ENCODE assay signal across 10 cellular contexts in genomic region chr1:154812911-154813816, GRCh38. TPM values are rescaled to one million over a fixed set of nuclear protein-coding genes. Genes with fewer than 3 reads are reported as not detected.
DNase-seq lines count a peak whose midpoint lies in the region; ATAC-seq and TF ChIP-seq lines count a peak whose summit lies in the region.
"Had no signal": no experiment of that assay in that cellular context is flagged by ENCODE, and none has a peak within 500 bp of the region (broad histone marks: within the 10 kb centered on the region; RNA-seq: fewer than 3 reads in every experiment).

No MANE protein-coding gene starts in this region.

- peaks cover 25% of the 10 kb centered on the region for H3K4me1 Mint-ChIP-seq in MCF 10A (ENCODE audit: insufficient read depth, unreplicated experiment)

- H3K27me3 ChIP-seq in right atrium auricular region: no peaks in the 10 kb centered on the region
- H3K27me3 ChIP-seq in layer of hippocampus (ENCODE audit: control insufficient read depth, insufficient read depth, low read length): no peaks in the 10 kb centered on the region

- peaks cover 0 to 22% of the 10 kb centered on the region in 2 donors for H3K4me1 ChIP-seq in right atrium auricular region

- H3K4me3 Mint-ChIP-seq in MCF 10A (ENCODE audit: unreplicated experiment): peak overlapping the region; percentile 2
- H3K4me3 Mint-ChIP-seq: activated naive CD8-positive, alpha-beta T cell treated with anti-CD3 and anti-CD28 coated beads, Interleukin-2, amount 10 ng/mL, durations not matched to agents 7 days and 5 days had no signal

- peaks cover 5% of the 10 kb centered on the region for H3K27me3 Mint-ChIP-seq in MCF 10A (ENCODE audit: insufficient read depth, unreplicated experiment)

- CTCF ChIA-PET in MCF 10A (lab: Yijun Ruan, JAX): interaction anchor here (0.5 to 1.9 kb wide), 21 partner anchors 11 to 1864 kb away, joined by 3 to 6 read pairs (median 4); partner anchors contain the start of gene PYGO2

- POLR2A ChIA-PET in MCF 10A (lab: Yijun Ruan, JAX): interaction anchor here (0.5 to 1.8 kb wide), 7 partner anchors 8 to 253 kb away, joined by 3 to 6 read pairs (median 4); partner anchors contain the start of gene PMVK

- TF ChIP-seq CTCF in right atrium auricular region (IDR thresholded peaks at IDR 0.05): no peak
- TF ChIP-seq CTCF in MCF 10A (IDR thresholded peaks at IDR 0.05; ENCODE audit: unreplicated experiment): no peak

- no peak for DNase-seq in Right ventricle myocardium inferior (ENCODE audit: missing footprints)
- no peak for DNase-seq in right atrium auricular region (ENCODE audit: low spot score)
- DNase-seq in MCF 10A (ENCODE audit: unreplicated experiment): peak; percentile 94
- no peak for DNase-seq in mesenteric fat pad (ENCODE audit: low spot score)
- DNase-seq in activated CD8-positive, alpha-beta memory T cell treated with anti-CD3 and anti-CD28 coated beads for 24 hours: no peak
- no peak for DNase-seq in activated T-cell treated with anti-CD3 and anti-CD28 coated beads, Interleukin-2, amount 50 U/mL, for 1 hour
- DNase-seq: activated naive CD8-positive, alpha-beta T cell treated with anti-CD3 and anti-CD28 coated beads, Interleukin-2, amount 10 ng/mL, durations not matched to agents 7 days and 5 days; hippocampal formation had no signal

- intact Hi-C loops in Right ventricle myocardium inferior (cut with DNase I) (no loop called here), MCF 10A (cut with micrococcal nuclease) (loop anchor here (1.0 to 10.0 kb wide), 3 partner anchors 48 to 254 kb away; no protein-coding TSS in a partner anchor)

- H3K4me3 ChIP-seq in right atrium auricular region: no peak overlapping the region

- H3K27ac Mint-ChIP-seq in MCF 10A (ENCODE audit: low read depth, unreplicated experiment): peak overlapping the region; percentile 86
- H3K27ac Mint-ChIP-seq: activated naive CD8-positive, alpha-beta T cell treated with anti-CD3 and anti-CD28 coated beads, Interleukin-2, amount 10 ng/mL, durations not matched to agents 7 days and 5 days had no signal

- no peaks in the 10 kb centered on the region for H3K9me3 Mint-ChIP-seq in MCF 10A (ENCODE audit: unreplicated experiment)
- H3K9me3 Mint-ChIP-seq: activated naive CD8-positive, alpha-beta T cell treated with anti-CD3 and anti-CD28 coated beads, Interleukin-2, amount 10 ng/mL, durations not matched to agents 7 days and 5 days had no signal

- H3K36me3 Mint-ChIP-seq in MCF 10A (ENCODE audit: insufficient read depth, unreplicated experiment): no peaks in the 10 kb centered on the region
- H3K36me3 Mint-ChIP-seq: activated naive CD8-positive, alpha-beta T cell treated with anti-CD3 and anti-CD28 coated beads, Interleukin-2, amount 10 ng/mL, durations not matched to agents 7 days and 5 days had no signal

- no TSS peak for BruUV-seq in MCF 10A (replicated peaks; lab: Mats Ljungman, UMichigan)

- no peaks in the 10 kb centered on the region for H3K9me3 ChIP-seq in right atrium auricular region

- ATAC-seq in Right ventricle myocardium inferior (peak; percentile 43), HG03280 (IDR thresholded peaks at IDR 0.05; ENCODE audit: unreplicated experiment) (no peak)

- H3K27ac ChIP-seq in right atrium auricular region: peak overlapping the region in 1 of 2 donors; percentile 13
- peak overlapping the region; percentile 33 for H3K27ac ChIP-seq in layer of hippocampus (ENCODE audit: low read depth, low read length)

- no peaks in the 10 kb centered on the region for H3K36me3 ChIP-seq in right atrium auricular region

RNA-seq across cellular contexts. Expression of gene KCNN3, which starts 56.9 kb away (rescaled TPM):
- total RNA-seq in Right ventricle myocardium inferior (3.4 TPM), right atrium auricular region (1 to 10 TPM; 3.9 to 4.4 TPM), MCF 10A (2022) (0.07 TPM in 1 of 2 replicates, not detected in the other), mesenteric fat pad (0.96 TPM)
